Comparison of ENCODE assay signal across 8 cellular contexts in genomic region chr13:101416181-101417042, GRCh38. TPM values are rescaled to one million over a fixed set of nuclear protein-coding genes. Genes with fewer than 3 reads are reported as not detected.
DNase-seq lines count a peak whose midpoint lies in the region; ATAC-seq and TF ChIP-seq lines count a peak whose summit lies in the region.

TSS of gene NALCN (minus strand) at chr13:101416508. CDS start at chr13:101399126, 17,382 bp downstream.

- H3K36me3 Mint-ChIP-seq in endothelial cell (ENCODE audit: low read depth, unreplicated experiment): no peaks in the 10 kb centered on the region

- H3K4me3 ChIP-seq in urinary bladder (ENCODE audit: low read depth, low read length): peak within 1 kb of the TSS; percentile 88

- ATAC-seq in GM19438 (IDR thresholded peaks at IDR 0.05; ENCODE audit: low read depth, unreplicated experiment): peak; percentile 50
- ATAC-seq in GM18858 (IDR thresholded peaks at IDR 0.05; ENCODE audit: unreplicated experiment): no peak

- WGBS in urinary bladder: 2% methylated on average over 85 of the region's 85 CpGs

- H3K9me3 Mint-ChIP-seq in endothelial cell (ENCODE audit: unreplicated experiment): no peaks in the 10 kb centered on the region

- no peaks in the 10 kb centered on the region for H3K4me1 ChIP-seq in urinary bladder (ENCODE audit: insufficient read depth)

- no peak for TF ChIP-seq CTCF in endothelial cell (IDR thresholded peaks at IDR 0.05; ENCODE audit: unreplicated experiment)

- no peaks in the 10 kb centered on the region for H3K36me3 ChIP-seq in urinary bladder (ENCODE audit: insufficient read depth)

- peak within 1 kb of the TSS; percentile 89 for H3K4me3 Mint-ChIP-seq in endothelial cell (ENCODE audit: unreplicated experiment)

- DNase-seq in NCI-H446 treated with DMSO at 0.1 percent for 48 hours (lab: John Stamatoyannopoulos, UW): peak; percentile 28
- peak; percentile 37 for DNase-seq in endothelial cell (ENCODE audit: low spot score)
- DNase-seq in midbrain (lab: John Stamatoyannopoulos, UW): peak; percentile 82
- DNase-seq in NCI-H128 (lab: John Stamatoyannopoulos, UW; ENCODE audit: unreplicated experiment): no peak
- DNase-seq in activated CD4-positive, alpha-beta T cell treated with anti-CD3 and anti-CD28 coated beads, Interleukin-2, amount 50 U/mL, for 48 hours: no peak

- no peak within 1 kb of the TSS for H3K27ac Mint-ChIP-seq in endothelial cell (ENCODE audit: unreplicated experiment)

- no peaks in the 10 kb centered on the region for H3K4me1 Mint-ChIP-seq in endothelial cell (ENCODE audit: unreplicated experiment)

- peaks cover 8% of the 10 kb centered on the region for H3K27me3 Mint-ChIP-seq in endothelial cell (ENCODE audit: unreplicated experiment)

- peak within 1 kb of the TSS; percentile 23 for H3K27ac ChIP-seq in urinary bladder (ENCODE audit: low read depth)

RNA-seq across cellular contexts. Expression of gene NALCN, which starts in this region (rescaled TPM):
- total RNA-seq in endothelial cell (ENCODE audit: unreplicated experiment): not detected
- total RNA-seq in urinary bladder: 5.6 TPM
- 3.3 TPM for polyA plus RNA-seq in urinary bladder

Comparison
In these comparisons a context has a peak if more than half of its experiments do, and no peak if none do; other contexts are left out.
1. Peak in DNase-seq in endothelial cell; RNA of the gene not detected or under 1 TPM.
2. DNase-seq: peak in NCI-H446 treated with DMSO at 0.1 percent for 48 hours (single experiment) and midbrain (single experiment); none in NCI-H128 (single experiment) and activated CD4-positive, alpha-beta T cell treated with anti-CD3 and anti-CD28 coated beads, Interleukin-2, amount 50 U/mL, for 48 hours (0 of 2).